11 cellular contexts compared by ENCODE assay signal in genomic region chr2:25306767-25307368, GRCh38.
DNase-seq lines count a peak whose midpoint lies in the region; ATAC-seq and TF ChIP-seq lines count a peak whose summit lies in the region.
"Had no signal": no experiment of that assay in that cellular context is flagged by ENCODE, and none has a peak within 500 bp of the region (broad histone marks: within the 10 kb centered on the region; RNA-seq: fewer than 3 reads in every experiment).

No MANE protein-coding gene starts in this region.

- peak overlapping the region; percentile 7; the same call in 1 of the 2 replicates for H3K4me2 ChIP-seq in OCI-LY3 (ENCODE audit: low read length)

- no peaks in the 10 kb centered on the region for H3K9me3 Mint-ChIP-seq in activated T-cell treated with anti-CD3 and anti-CD28 coated beads, Interleukin-2, amount 50 U/mL, for 24 hours
- no peaks in the 10 kb centered on the region for H3K9me3 Mint-ChIP-seq in effector memory CD8-positive, alpha-beta T cell

- H3K36me3 ChIP-seq in OCI-LY3 (replicated peaks; ENCODE audit: low read depth, low read length), result peaks cover 3% of the 10 kb centered on the region
- H3K36me3 ChIP-seq in effector memory CD4-positive, alpha-beta T cell (ENCODE audit: control insufficient read depth, insufficient read depth, low read length), result peaks cover 35% of the 10 kb centered on the region

- peak overlapping the region; percentile 72 for H3K27ac Mint-ChIP-seq in activated T-cell treated with anti-CD3 and anti-CD28 coated beads, Interleukin-2, amount 50 U/mL, for 24 hours
- H3K27ac Mint-ChIP-seq in effector memory CD8-positive, alpha-beta T cell, result peak overlapping the region; percentile 49 to 97

- ATAC-seq in effector memory CD8-positive, alpha-beta T cell (replicated peaks), result no peak
- ATAC-seq in GM21360 (IDR thresholded peaks at IDR 0.05; ENCODE audit: unreplicated experiment) (no peak), HG03159 (IDR thresholded peaks at IDR 0.05; ENCODE audit: unreplicated experiment) (no peak)

- H4K20me1 ChIP-seq in OCI-LY3 (ENCODE audit: insufficient read depth, low read length), result peaks cover 70% of the 10 kb centered on the region

- H3K9ac ChIP-seq in OCI-LY3 (ENCODE audit: low read length), result no peak overlapping the region

- no peak overlapping the region for H3K4me3 Mint-ChIP-seq in activated T-cell treated with anti-CD3 and anti-CD28 coated beads, Interleukin-2, amount 50 U/mL, for 24 hours
- peak overlapping the region in 1 of 2 donors; percentile 73 for H3K4me3 Mint-ChIP-seq in effector memory CD8-positive, alpha-beta T cell

- H2AFZ ChIP-seq in OCI-LY3 (ENCODE audit: low read depth, low read length), result no peak overlapping the region

- peaks cover 95% of the 10 kb centered on the region for H3K4me1 Mint-ChIP-seq in activated T-cell treated with anti-CD3 and anti-CD28 coated beads, Interleukin-2, amount 50 U/mL, for 24 hours (ENCODE audit: low read depth)
- H3K4me1 Mint-ChIP-seq in effector memory CD8-positive, alpha-beta T cell (ENCODE audit: low read depth in 2 of 2), result peaks cover 42 to 56% of the 10 kb centered on the region in 2 donors

- H3K27me3 Mint-ChIP-seq in activated T-cell treated with anti-CD3 and anti-CD28 coated beads, Interleukin-2, amount 50 U/mL, for 24 hours, result no peaks in the 10 kb centered on the region
- no peaks in the 10 kb centered on the region for H3K27me3 Mint-ChIP-seq in effector memory CD8-positive, alpha-beta T cell

- H3K27me3 ChIP-seq in OCI-LY3 (ENCODE audit: low read depth, low read length), result peaks cover 56% of the 10 kb centered on the region
- H3K27me3 ChIP-seq in effector memory CD4-positive, alpha-beta T cell (replicated peaks; ENCODE audit: control insufficient read depth, insufficient read depth, low read length, poor library complexity, severe bottlenecking), result no peaks in the 10 kb centered on the region

- no peak overlapping the region for H3K4me3 ChIP-seq in OCI-LY3 (ENCODE audit: low read length)
- H3K4me3 ChIP-seq in effector memory CD4-positive, alpha-beta T cell (ENCODE audit: insufficient read depth, low read depth, low read length, poor library complexity, severe bottlenecking), result no peak overlapping the region
- H3K4me3 ChIP-seq: skin epidermis had no signal

- H3K27ac ChIP-seq in OCI-LY3 (ENCODE audit: low read length) (no peak overlapping the region), substantia nigra (ENCODE audit: low read depth, low read length, poor library complexity, severe bottlenecking) (peak overlapping the region; percentile 37)
- H3K27ac ChIP-seq in effector memory CD4-positive, alpha-beta T cell (ENCODE audit: insufficient read depth, low read length, poor library complexity, severe bottlenecking), result no peak overlapping the region

- no peaks in the 10 kb centered on the region for H3K79me2 ChIP-seq in OCI-LY3 (ENCODE audit: low read length)

- H3K36me3 Mint-ChIP-seq in activated T-cell treated with anti-CD3 and anti-CD28 coated beads, Interleukin-2, amount 50 U/mL, for 24 hours (ENCODE audit: low read depth), result peaks cover 96% of the 10 kb centered on the region
- H3K36me3 Mint-ChIP-seq in effector memory CD8-positive, alpha-beta T cell (ENCODE audit: insufficient read depth), result peaks cover 11% of the 10 kb centered on the region

- peaks cover 23% of the 10 kb centered on the region for H3K4me1 ChIP-seq in OCI-LY3 (ENCODE audit: low read length)
- peaks cover 24% of the 10 kb centered on the region for H3K4me1 ChIP-seq in effector memory CD4-positive, alpha-beta T cell (ENCODE audit: control insufficient read depth, insufficient read depth, low read length, poor library complexity, severe bottlenecking)

- no peak for DNase-seq in activated T-cell treated with anti-CD3 and anti-CD28 coated beads, Interleukin-2, amount 50 U/mL, for 24 hours
- DNase-seq in activated T-cell treated with anti-CD3 and anti-CD28 coated beads for 4 hours (no peak), substantia nigra (lab: John Stamatoyannopoulos, UW) (peak in 11 of 49 donors; percentile 18 to 62 (median 29))
- DNase-seq in effector memory CD8-positive, alpha-beta T cell, result no peak
- no peak for DNase-seq in effector memory CD4-positive, alpha-beta T cell
- DNase-seq: activated CD4-positive, alpha-beta T cell treated with anti-CD3 and anti-CD28 coated beads for 4 hours; IMR-90 had no signal

- H3K9me3 ChIP-seq in OCI-LY3 (ENCODE audit: insufficient read depth, low read length), result no peaks in the 10 kb centered on the region
- H3K9me3 ChIP-seq in effector memory CD4-positive, alpha-beta T cell (ENCODE audit: control insufficient read depth, low read length), result no peaks in the 10 kb centered on the region

- TF ChIP-seq CTCF in OCI-LY3 (IDR thresholded peaks at IDR 0.05; ENCODE audit: low read depth, low read length), result 0 out of 2 replicates have a peak, but pooled peaks have one; percentile 6
